1 cellular context compared by ENCODE assay signal in the genomic region with DNA sequence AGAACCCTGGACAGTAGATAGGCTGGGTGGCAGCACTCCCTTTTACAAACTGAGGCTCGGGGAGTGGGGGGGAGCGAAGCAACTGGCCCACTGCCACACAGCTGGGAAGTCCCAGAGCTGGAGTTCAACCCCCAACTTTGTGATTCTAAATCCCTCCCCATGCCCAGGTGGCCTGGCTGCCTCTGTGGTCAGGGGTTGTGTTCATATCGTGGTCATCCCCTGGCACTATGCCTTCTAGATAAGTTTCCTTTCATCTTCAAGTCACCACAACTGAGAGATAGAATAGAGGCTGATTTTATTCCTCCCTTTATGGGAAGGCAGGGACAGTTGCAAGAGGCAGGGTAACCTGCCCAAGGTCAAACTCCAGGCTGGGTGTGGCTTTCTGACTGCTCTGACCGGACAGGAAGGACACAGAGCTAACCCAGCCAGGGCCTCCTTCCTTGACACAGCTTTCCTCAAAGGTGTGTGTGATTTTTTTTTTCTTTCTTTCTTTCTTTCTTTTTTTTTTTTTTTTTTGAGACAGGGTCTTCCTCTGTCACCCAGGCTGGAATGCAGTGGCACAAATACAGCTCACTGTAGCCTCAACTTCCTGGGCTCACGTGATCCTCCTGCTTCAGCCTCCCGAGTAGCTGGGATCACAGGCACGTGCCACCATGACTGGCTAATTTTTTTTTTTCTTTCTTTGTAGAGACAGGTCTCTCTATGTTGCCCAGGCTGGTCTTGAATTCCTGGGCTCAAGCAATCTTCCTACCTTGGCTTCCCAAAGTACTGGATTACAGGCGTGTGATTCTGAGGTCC.
TF ChIP-seq lines count a peak whose summit lies in the region.

No MANE protein-coding gene starts in this region.

TF ChIP-seq in GM12878, 131 proteins besides CTCF, POLR2A, EP300 and RAD21 (continued from another document):
- no peak for TF ChIP-seq WRNIP1 (IDR thresholded peaks at IDR 0.05; ENCODE audit: borderline replicate concordance, low read depth, low read length)
- no peak for TF ChIP-seq SMARCA5 (IDR thresholded peaks at IDR 0.05)
- TF ChIP-seq, protein P1, sequence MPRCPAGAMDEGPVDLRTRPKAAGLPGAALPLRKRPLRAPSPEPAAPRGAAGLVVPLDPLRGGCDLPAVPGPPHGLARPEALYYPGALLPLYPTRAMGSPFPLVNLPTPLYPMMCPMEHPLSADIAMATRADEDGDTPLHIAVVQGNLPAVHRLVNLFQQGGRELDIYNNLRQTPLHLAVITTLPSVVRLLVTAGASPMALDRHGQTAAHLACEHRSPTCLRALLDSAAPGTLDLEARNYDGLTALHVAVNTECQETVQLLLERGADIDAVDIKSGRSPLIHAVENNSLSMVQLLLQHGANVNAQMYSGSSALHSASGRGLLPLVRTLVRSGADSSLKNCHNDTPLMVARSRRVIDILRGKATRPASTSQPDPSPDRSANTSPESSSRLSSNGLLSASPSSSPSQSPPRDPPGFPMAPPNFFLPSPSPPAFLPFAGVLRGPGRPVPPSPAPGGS (IDR thresholded peaks at IDR 0.05; ENCODE audit: borderline replicate concordance, insufficient read depth, low read depth, low read length, poor library complexity, severe bottlenecking), result peak; percentile 20
- TF ChIP-seq NRF1 (conservative IDR thresholded peaks at IDR 0.05; ENCODE audit: low read depth, low read length), result no peak
- no peak for TF ChIP-seq CBX3 (IDR thresholded peaks at IDR 0.05; ENCODE audit: borderline replicate concordance, low read depth)
- peak; percentile 23 to 86; a peak in 3 of 4 replicates for TF ChIP-seq BHLHE40 (IDR thresholded peaks at IDR 0.05; ENCODE audit: borderline replicate concordance in 1 of 2, low read depth in 2 of 2, low read length in 1 of 2)
- no peak for TF ChIP-seq SMC3 (IDR thresholded peaks at IDR 0.05; ENCODE audit: borderline replicate concordance, low read length)
- TF ChIP-seq EED (IDR thresholded peaks at IDR 0.05; ENCODE audit: low read depth), result peak; percentile 27; the same call in 1 of the 2 replicates
- TF ChIP-seq CHD2 (IDR thresholded peaks at IDR 0.05; ENCODE audit: borderline replicate concordance, low read depth, low read length), result no peak
- no peak for TF ChIP-seq GABPA (IDR thresholded peaks at IDR 0.05; ENCODE audit: low read depth)
- no peak for TF ChIP-seq EZH2 (IDR thresholded peaks at IDR 0.05; ENCODE audit: borderline replicate concordance, control insufficient read depth, low read depth, low read length)
- TF ChIP-seq, protein P2, sequence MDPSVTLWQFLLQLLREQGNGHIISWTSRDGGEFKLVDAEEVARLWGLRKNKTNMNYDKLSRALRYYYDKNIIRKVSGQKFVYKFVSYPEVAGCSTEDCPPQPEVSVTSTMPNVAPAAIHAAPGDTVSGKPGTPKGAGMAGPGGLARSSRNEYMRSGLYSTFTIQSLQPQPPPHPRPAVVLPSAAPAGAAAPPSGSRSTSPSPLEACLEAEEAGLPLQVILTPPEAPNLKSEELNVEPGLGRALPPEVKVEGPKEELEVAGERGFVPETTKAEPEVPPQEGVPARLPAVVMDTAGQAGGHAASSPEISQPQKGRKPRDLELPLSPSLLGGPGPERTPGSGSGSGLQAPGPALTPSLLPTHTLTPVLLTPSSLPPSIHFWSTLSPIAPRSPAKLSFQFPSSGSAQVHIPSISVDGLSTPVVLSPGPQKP (IDR thresholded peaks at IDR 0.05; ENCODE audit: low read depth, low read length), result no peak
- TF ChIP-seq MEF2B (IDR thresholded peaks at IDR 0.05; ENCODE audit: partially characterized antibody, poor library complexity, severe bottlenecking), result no peak
- TF ChIP-seq, protein P3, sequence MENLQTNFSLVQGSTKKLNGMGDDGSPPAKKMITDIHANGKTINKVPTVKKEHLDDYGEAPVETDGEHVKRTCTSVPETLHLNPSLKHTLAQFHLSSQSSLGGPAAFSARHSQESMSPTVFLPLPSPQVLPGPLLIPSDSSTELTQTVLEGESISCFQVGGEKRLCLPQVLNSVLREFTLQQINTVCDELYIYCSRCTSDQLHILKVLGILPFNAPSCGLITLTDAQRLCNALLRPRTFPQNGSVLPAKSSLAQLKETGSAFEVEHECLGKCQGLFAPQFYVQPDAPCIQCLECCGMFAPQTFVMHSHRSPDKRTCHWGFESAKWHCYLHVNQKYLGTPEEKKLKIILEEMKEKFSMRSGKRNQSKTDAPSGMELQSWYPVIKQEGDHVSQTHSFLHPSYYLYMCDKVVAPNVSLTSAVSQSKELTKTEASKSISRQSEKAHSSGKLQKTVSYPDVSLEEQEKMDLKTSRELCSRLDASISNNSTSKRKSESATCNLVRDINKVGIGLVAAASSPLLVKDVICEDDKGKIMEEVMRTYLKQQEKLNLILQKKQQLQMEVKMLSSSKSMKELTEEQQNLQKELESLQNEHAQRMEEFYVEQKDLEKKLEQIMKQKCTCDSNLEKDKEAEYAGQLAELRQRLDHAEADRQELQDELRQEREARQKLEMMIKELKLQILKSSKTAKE (IDR thresholded peaks at IDR 0.05; ENCODE audit: low read depth, poor library complexity, severe bottlenecking), result no peak
- TF ChIP-seq RB1 (IDR thresholded peaks at IDR 0.05; ENCODE audit: borderline replicate concordance), result no peak
- no peak for TF ChIP-seq SREBF2 (IDR thresholded peaks at IDR 0.05; ENCODE audit: low read length)
- no peak for TF ChIP-seq SUZ12 (IDR thresholded peaks at IDR 0.05; ENCODE audit: unreplicated experiment)
- TF ChIP-seq RUNX3 (IDR thresholded peaks at IDR 0.05; ENCODE audit: low read length), result peak; percentile 78
- TF ChIP-seq, protein P4, sequence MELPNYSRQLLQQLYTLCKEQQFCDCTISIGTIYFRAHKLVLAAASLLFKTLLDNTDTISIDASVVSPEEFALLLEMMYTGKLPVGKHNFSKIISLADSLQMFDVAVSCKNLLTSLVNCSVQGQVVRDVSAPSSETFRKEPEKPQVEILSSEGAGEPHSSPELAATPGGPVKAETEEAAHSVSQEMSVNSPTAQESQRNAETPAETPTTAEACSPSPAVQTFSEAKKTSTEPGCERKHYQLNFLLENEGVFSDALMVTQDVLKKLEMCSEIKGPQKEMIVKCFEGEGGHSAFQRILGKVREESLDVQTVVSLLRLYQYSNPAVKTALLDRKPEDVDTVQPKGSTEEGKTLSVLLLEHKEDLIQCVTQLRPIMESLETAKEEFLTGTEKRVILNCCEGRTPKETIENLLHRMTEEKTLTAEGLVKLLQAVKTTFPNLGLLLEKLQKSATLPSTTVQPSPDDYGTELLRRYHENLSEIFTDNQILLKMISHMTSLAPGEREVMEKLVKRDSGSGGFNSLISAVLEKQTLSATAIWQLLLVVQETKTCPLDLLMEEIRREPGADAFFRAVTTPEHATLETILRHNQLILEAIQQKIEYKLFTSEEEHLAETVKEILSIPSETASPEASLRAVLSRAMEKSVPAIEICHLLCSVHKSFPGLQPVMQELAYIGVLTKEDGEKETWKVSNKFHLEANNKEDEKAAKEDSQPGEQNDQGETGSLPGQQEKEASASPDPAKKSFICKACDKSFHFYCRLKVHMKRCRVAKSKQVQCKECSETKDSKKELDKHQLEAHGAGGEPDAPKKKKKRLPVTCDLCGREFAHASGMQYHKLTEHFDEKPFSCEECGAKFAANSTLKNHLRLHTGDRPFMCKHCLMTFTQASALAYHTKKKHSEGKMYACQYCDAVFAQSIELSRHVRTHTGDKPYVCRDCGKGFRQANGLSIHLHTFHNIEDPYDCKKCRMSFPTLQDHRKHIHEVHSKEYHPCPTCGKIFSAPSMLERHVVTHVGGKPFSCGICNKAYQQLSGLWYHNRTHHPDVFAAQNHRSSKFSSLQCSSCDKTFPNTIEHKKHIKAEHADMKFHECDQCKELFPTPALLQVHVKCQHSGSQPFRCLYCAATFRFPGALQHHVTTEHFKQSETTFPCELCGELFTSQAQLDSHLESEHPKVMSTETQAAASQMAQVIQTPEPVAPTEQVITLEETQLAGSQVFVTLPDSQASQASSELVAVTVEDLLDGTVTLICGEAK (IDR thresholded peaks at IDR 0.05; ENCODE audit: borderline replicate concordance), result no peak; the same call in 1 of the 2 replicates
- TF ChIP-seq SUPT20H (IDR thresholded peaks at IDR 0.05; ENCODE audit: borderline replicate concordance, control insufficient read depth, low read depth, low read length), result no peak
- 0 out of 3 replicates have a peak, but pooled peaks have one; percentile 38 for TF ChIP-seq POU2F2 (IDR thresholded peaks at IDR 0.05; ENCODE audit: borderline replicate concordance, low read depth, low read length)
- no peak for TF ChIP-seq TARDBP (IDR thresholded peaks at IDR 0.05; ENCODE audit: borderline replicate concordance)
- TF ChIP-seq LARP7 (IDR thresholded peaks at IDR 0.05), result 0 out of 2 replicates have a peak, but pooled peaks have one; percentile 26
- no peak for TF ChIP-seq PAX5 (IDR thresholded peaks at IDR 0.05; ENCODE audit: borderline replicate concordance, low read depth, low read length)
- TF ChIP-seq, protein P5, sequence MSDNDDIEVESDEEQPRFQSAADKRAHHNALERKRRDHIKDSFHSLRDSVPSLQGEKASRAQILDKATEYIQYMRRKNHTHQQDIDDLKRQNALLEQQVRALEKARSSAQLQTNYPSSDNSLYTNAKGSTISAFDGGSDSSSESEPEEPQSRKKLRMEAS (IDR thresholded peaks at IDR 0.05; ENCODE audit: low read depth, low read length), result no peak
- TF ChIP-seq MTA2 (IDR thresholded peaks at IDR 0.05; ENCODE audit: low read depth), result 0 out of 2 replicates have a peak, but pooled peaks have one; percentile 28
- TF ChIP-seq HDAC2 (IDR thresholded peaks at IDR 0.05), result no peak
- TF ChIP-seq RAD51 (IDR thresholded peaks at IDR 0.05), result no peak
- TF ChIP-seq TBL1XR1 (IDR thresholded peaks at IDR 0.05; ENCODE audit: low read depth, low read length), result no peak
- TF ChIP-seq CREM (IDR thresholded peaks at IDR 0.05; ENCODE audit: low read depth), result no peak
- TF ChIP-seq, protein P6, sequence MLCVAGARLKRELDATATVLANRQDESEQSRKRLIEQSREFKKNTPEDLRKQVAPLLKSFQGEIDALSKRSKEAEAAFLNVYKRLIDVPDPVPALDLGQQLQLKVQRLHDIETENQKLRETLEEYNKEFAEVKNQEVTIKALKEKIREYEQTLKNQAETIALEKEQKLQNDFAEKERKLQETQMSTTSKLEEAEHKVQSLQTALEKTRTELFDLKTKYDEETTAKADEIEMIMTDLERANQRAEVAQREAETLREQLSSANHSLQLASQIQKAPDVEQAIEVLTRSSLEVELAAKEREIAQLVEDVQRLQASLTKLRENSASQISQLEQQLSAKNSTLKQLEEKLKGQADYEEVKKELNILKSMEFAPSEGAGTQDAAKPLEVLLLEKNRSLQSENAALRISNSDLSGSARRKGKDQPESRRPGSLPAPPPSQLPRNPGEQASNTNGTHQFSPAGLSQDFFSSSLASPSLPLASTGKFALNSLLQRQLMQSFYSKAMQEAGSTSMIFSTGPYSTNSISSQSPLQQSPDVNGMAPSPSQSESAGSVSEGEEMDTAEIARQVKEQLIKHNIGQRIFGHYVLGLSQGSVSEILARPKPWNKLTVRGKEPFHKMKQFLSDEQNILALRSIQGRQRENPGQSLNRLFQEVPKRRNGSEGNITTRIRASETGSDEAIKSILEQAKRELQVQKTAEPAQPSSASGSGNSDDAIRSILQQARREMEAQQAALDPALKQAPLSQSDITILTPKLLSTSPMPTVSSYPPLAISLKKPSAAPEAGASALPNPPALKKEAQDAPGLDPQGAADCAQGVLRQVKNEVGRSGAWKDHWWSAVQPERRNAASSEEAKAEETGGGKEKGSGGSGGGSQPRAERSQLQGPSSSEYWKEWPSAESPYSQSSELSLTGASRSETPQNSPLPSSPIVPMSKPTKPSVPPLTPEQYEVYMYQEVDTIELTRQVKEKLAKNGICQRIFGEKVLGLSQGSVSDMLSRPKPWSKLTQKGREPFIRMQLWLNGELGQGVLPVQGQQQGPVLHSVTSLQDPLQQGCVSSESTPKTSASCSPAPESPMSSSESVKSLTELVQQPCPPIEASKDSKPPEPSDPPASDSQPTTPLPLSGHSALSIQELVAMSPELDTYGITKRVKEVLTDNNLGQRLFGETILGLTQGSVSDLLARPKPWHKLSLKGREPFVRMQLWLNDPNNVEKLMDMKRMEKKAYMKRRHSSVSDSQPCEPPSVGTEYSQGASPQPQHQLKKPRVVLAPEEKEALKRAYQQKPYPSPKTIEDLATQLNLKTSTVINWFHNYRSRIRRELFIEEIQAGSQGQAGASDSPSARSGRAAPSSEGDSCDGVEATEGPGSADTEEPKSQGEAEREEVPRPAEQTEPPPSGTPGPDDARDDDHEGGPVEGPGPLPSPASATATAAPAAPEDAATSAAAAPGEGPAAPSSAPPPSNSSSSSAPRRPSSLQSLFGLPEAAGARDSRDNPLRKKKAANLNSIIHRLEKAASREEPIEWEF (IDR thresholded peaks at IDR 0.05; ENCODE audit: insufficient replicate concordance, low read depth, low read length), result no peak
- TF ChIP-seq KDM1A (IDR thresholded peaks at IDR 0.05; ENCODE audit: borderline replicate concordance), result no peak
- TF ChIP-seq NR2F1 (conservative IDR thresholded peaks at IDR 0.05), result peak; percentile 60
- TF ChIP-seq CBFB (IDR thresholded peaks at IDR 0.05; ENCODE audit: low read depth), result 0 out of 2 replicates have a peak, but pooled peaks have one; percentile 32
- TF ChIP-seq TCF3 (IDR thresholded peaks at IDR 0.05; ENCODE audit: borderline replicate concordance, insufficient read depth, low read depth, low read length), result peak; percentile 65; the same call in 1 of the 2 replicates
- no peak for TF ChIP-seq SP1 (IDR thresholded peaks at IDR 0.05; ENCODE audit: low read depth, low read length)
- TF ChIP-seq FOS (IDR thresholded peaks at IDR 0.05; ENCODE audit: borderline replicate concordance, extremely low read depth, insufficient read length), result no peak
- TF ChIP-seq HCFC1 (IDR thresholded peaks at IDR 0.05; ENCODE audit: low read length), result no peak
- TF ChIP-seq BMI1 (IDR thresholded peaks at IDR 0.05; ENCODE audit: borderline replicate concordance), result no peak
